In genomic region chr16:89506791-89507191, GRCh38 we compare ENCODE assay signal across 9 cellular contexts. TPM values are rescaled to one million over a fixed set of nuclear protein-coding genes. Genes with fewer than 3 reads are reported as not detected.
DNase-seq lines count a peak whose midpoint lies in the region; ATAC-seq and TF ChIP-seq lines count a peak whose summit lies in the region.
"Had no signal": no experiment of that assay in that cellular context is flagged by ENCODE, and none has a peak within 500 bp of the region (broad histone marks: within the 10 kb centered on the region; RNA-seq: fewer than 3 reads in every experiment).

No MANE protein-coding gene starts in this region.

- H3K27me3 ChIP-seq in KMS-11 (ENCODE audit: insufficient read depth, low read depth) (no peaks in the 10 kb centered on the region), stomach (no peaks in the 10 kb centered on the region)

- no peaks in the 10 kb centered on the region for H3K9me3 Mint-ChIP-seq in activated T-cell treated with anti-CD3 and anti-CD28 coated beads, Interleukin-2, amount 50 U/mL, for 72 hours

- no peak overlapping the region for H2AFZ ChIP-seq in KMS-11 (ENCODE audit: low read depth)

- DNase-seq in activated T-cell treated with anti-CD3 and anti-CD28 coated beads, Interleukin-2, amount 50 U/mL, for 72 hours, result peak; percentile 30 to 43
- DNase-seq in foreskin fibroblast (peak in 1 of 2 donors; percentile 35), stomach (no peak), NCI-H69 (lab: John Stamatoyannopoulos, UW) (no peak), hepatic stellate cell (ENCODE audit: low spot score) (no peak), COLO668 (lab: John Stamatoyannopoulos, UW; ENCODE audit: unreplicated experiment) (no peak)
- DNase-seq: KG1 had no signal

- H3K27ac Mint-ChIP-seq in activated T-cell treated with anti-CD3 and anti-CD28 coated beads, Interleukin-2, amount 50 U/mL, for 72 hours, result peak overlapping the region; percentile 75

- no peaks in the 10 kb centered on the region for H3K27me3 Mint-ChIP-seq in activated T-cell treated with anti-CD3 and anti-CD28 coated beads, Interleukin-2, amount 50 U/mL, for 72 hours (ENCODE audit: low read depth)

- intact Hi-C loops in stomach (cut with DNase I; ENCODE audit: low total_unique reads), result no loop called here

- H3K4me2 ChIP-seq in KMS-11, result peak overlapping the region; percentile 72; the same call in 1 of the 2 replicates

- no peak for TF ChIP-seq EP300 in stomach (IDR thresholded peaks at IDR 0.05)

- WGBS in stomach, 5 donors, result 44 to 62% (median 48%) methylated on average over 14 to 15 of the region's 15 CpGs

- H4K20me1 ChIP-seq in KMS-11 (ENCODE audit: insufficient read depth), result no peaks in the 10 kb centered on the region

- ATAC-seq in activated T-cell treated with anti-CD3 and anti-CD28 coated beads, Interleukin-2, amount 50 U/mL, for 72 hours (replicated peaks in 1 of 2), result no peak
- no peak for ATAC-seq in GM21526 (IDR thresholded peaks at IDR 0.05; ENCODE audit: low FRiP score, unreplicated experiment)

- no peak overlapping the region for H3K27ac ChIP-seq in KMS-11
- peak overlapping the region; percentile 71 to 97 (median 96) for H3K27ac ChIP-seq in stomach

- TF ChIP-seq CTCF in KMS-11 (conservative IDR thresholded peaks at IDR 0.05; ENCODE audit: low read depth, low read length) (no peak), foreskin fibroblast (IDR thresholded peaks at IDR 0.05; ENCODE audit: low read depth, low read length) (no peak), stomach (IDR thresholded peaks at IDR 0.05) (no peak)

- peaks cover 33% of the 10 kb centered on the region for H3K79me2 ChIP-seq in KMS-11 (ENCODE audit: insufficient read depth, low read depth)

- H3K4me3 Mint-ChIP-seq in activated T-cell treated with anti-CD3 and anti-CD28 coated beads, Interleukin-2, amount 50 U/mL, for 72 hours, result peak overlapping the region; percentile 82 to 89

- H3K9me3 ChIP-seq in stomach, result no peaks in the 10 kb centered on the region

- H3K4me1 Mint-ChIP-seq in activated T-cell treated with anti-CD3 and anti-CD28 coated beads, Interleukin-2, amount 50 U/mL, for 72 hours (ENCODE audit: low read depth), result peaks cover 30% of the 10 kb centered on the region

- H3K36me3 ChIP-seq in KMS-11 (ENCODE audit: insufficient read depth), result peaks cover 5% of the 10 kb centered on the region; the same call in 1 of the 2 replicates
- H3K36me3 ChIP-seq in stomach, result peaks cover 14 to 15% (median 15%) of the 10 kb centered on the region in 4 donors

- H3K9ac ChIP-seq in KMS-11, result no peak overlapping the region

- TF ChIP-seq POLR2A in stomach (IDR thresholded peaks at IDR 0.05), result no peak

- no peak overlapping the region for H3K4me3 ChIP-seq in KMS-11 (IDR thresholded peaks at IDR 0.05; ENCODE audit: insufficient read depth, low read depth, low read length)
- H3K4me3 ChIP-seq in foreskin fibroblast (ENCODE audit: low read depth in 1 of 2, low read length in 2 of 2), result peak overlapping the region; percentile 88 to 95
- H3K4me3 ChIP-seq in stomach, result peak overlapping the region; percentile 81 to 97 (median 96)

- H3K36me3 Mint-ChIP-seq in activated T-cell treated with anti-CD3 and anti-CD28 coated beads, Interleukin-2, amount 50 U/mL, for 72 hours (ENCODE audit: insufficient read depth in 2 of 2), result peaks cover 0 to 3% of the 10 kb centered on the region in 2 donors

- peaks cover 16% of the 10 kb centered on the region for H3K4me1 ChIP-seq in KMS-11 (ENCODE audit: low read depth, poor library complexity, severe bottlenecking)
- H3K4me1 ChIP-seq in stomach, result peaks cover 26 to 66% (median 52%) of the 10 kb centered on the region in 4 donors

RNA-seq across cellular contexts. Expression of gene SPG7, which starts 1.4 kb away (rescaled TPM):
- total RNA-seq in activated T-cell treated with anti-CD3 and anti-CD28 coated beads, Interleukin-2, amount 50 U/mL, for 72 hours, result 10 to 100 TPM; 67.4 to 82.1 TPM
- total RNA-seq in stomach, result 100 to 1,000 TPM; 150 to 363 (median 174) TPM
- polyA plus RNA-seq in stomach, result 10 to 100 TPM; 30.0 to 77.2 (median 32.2) TPM

RNA-seq across cellular contexts. Expression of gene ANKRD11, which starts 16.4 kb away (rescaled TPM):
- total RNA-seq in activated T-cell treated with anti-CD3 and anti-CD28 coated beads, Interleukin-2, amount 50 U/mL, for 72 hours, result 100 to 1,000 TPM; 204 to 215 TPM
- total RNA-seq in stomach, result 100 to 1,000 TPM in 4 of 5 donors, 10 to 100 TPM in 1; 60.2 to 350 (median 136) TPM
- polyA plus RNA-seq in stomach, result 10 to 100 TPM; 25.4 to 39.0 (median 38.8) TPM

RNA-seq across cellular contexts. Expression of gene RPL13, which starts 53.7 kb away (rescaled TPM):
- 1,000 to 10,000 TPM; 3,140 to 3,274 TPM for total RNA-seq in activated T-cell treated with anti-CD3 and anti-CD28 coated beads, Interleukin-2, amount 50 U/mL, for 72 hours
- total RNA-seq in stomach, result 1,000 to 10,000 TPM; 2,053 to 4,705 (median 3,295) TPM
- polyA plus RNA-seq in stomach, result over 10,000 TPM in 1 of 3 donors, 1,000 to 10,000 TPM in 2; 7,322 to 10,054 (median 9,037) TPM

Comparison
In these comparisons a context has a peak if more than half of its experiments do, and no peak if none do; other contexts are left out.
1. DNase-seq: peak in activated T-cell treated with anti-CD3 and anti-CD28 coated beads, Interleukin-2, amount 50 U/mL, for 72 hours (2 of 2); none in stomach (single experiment), NCI-H69 (single experiment), hepatic stellate cell (single experiment) and COLO668 (single experiment).